8 cellular contexts compared by ENCODE assay signal in genomic region chr19:5805465-5806132, GRCh38. TPM values are rescaled to one million over a fixed set of nuclear protein-coding genes. Genes with fewer than 3 reads are reported as not detected.
DNase-seq lines count a peak whose midpoint lies in the region; ATAC-seq and TF ChIP-seq lines count a peak whose summit lies in the region.

No MANE protein-coding gene starts in this region.

- intact Hi-C loops in natural killer cell (cut with micrococcal nuclease) = loop anchor here (2.0 kb wide), 1 partner anchor 87 kb away; no protein-coding TSS in a partner anchor
- intact Hi-C loops in activated CD4-positive, alpha-beta T cell treated with anti-CD3 and anti-CD28 coated beads for 36 hours (cut with DNase I, micrococcal nuclease) = no loop called here

- H3K27ac Mint-ChIP-seq in natural killer cell = no peak overlapping the region
- H3K27ac Mint-ChIP-seq in natural killer cell treated with Interleukin-12 subunit alpha and Interleukin-12 subunit beta and Interleukin-15 and Interleukin-18, amount 100 ng/mL, for 72 hours = no peak overlapping the region
- H3K27ac Mint-ChIP-seq in activated CD4-positive, alpha-beta T cell treated with anti-CD3 and anti-CD28 coated beads for 36 hours = no peak overlapping the region

- H3K36me3 ChIP-seq in mesodermal cell (ENCODE audit: control insufficient read depth, insufficient read depth, low read length) (no peaks in the 10 kb centered on the region), tibial nerve (no peaks in the 10 kb centered on the region)

- no peaks in the 10 kb centered on the region for H3K9me3 ChIP-seq in mesodermal cell (ENCODE audit: control insufficient read depth, low read length)
- H3K9me3 ChIP-seq in tibial nerve = no peaks in the 10 kb centered on the region

- no peak for ATAC-seq in natural killer cell
- no peak for ATAC-seq in natural killer cell treated with Interleukin-12 subunit alpha and Interleukin-12 subunit beta and Interleukin-15 and Interleukin-18, amount 100 ng/mL, for 72 hours
- ATAC-seq in activated CD4-positive, alpha-beta T cell treated with anti-CD3 and anti-CD28 coated beads for 36 hours = no peak
- ATAC-seq in HG03342 (IDR thresholded peaks at IDR 0.05; ENCODE audit: unreplicated experiment) = no peak

- TF ChIP-seq POLR2A in tibial nerve (IDR thresholded peaks at IDR 0.05) = no peak

- DNase-seq in natural killer cell (no peak), NCI-H2171 treated with DMSO at 0.1 percent for 48 hours (lab: John Stamatoyannopoulos, UW) (peak; percentile 68), tibial nerve (ENCODE audit: low spot score in 2 of 2) (peak in 1 of 2 donors; percentile 22)
- DNase-seq in natural killer cell treated with Interleukin-12 subunit alpha and Interleukin-12 subunit beta and Interleukin-15 and Interleukin-18, amount 100 ng/mL, for 72 hours (ENCODE audit: low spot score) = no peak
- DNase-seq in activated CD4-positive, alpha-beta T cell treated with anti-CD3 and anti-CD28 coated beads for 36 hours = peak; percentile 82
- peak; percentile 51 for DNase-seq in effector CD4-positive, alpha-beta T cell

- H3K4me3 Mint-ChIP-seq in natural killer cell = peak overlapping the region; percentile 50
- no peak overlapping the region for H3K4me3 Mint-ChIP-seq in natural killer cell treated with Interleukin-12 subunit alpha and Interleukin-12 subunit beta and Interleukin-15 and Interleukin-18, amount 100 ng/mL, for 72 hours
- peak overlapping the region; percentile 54 for H3K4me3 Mint-ChIP-seq in activated CD4-positive, alpha-beta T cell treated with anti-CD3 and anti-CD28 coated beads for 36 hours

- H3K27me3 Mint-ChIP-seq in natural killer cell (ENCODE audit: low read depth in 2 of 2) = peaks cover 7 to 42% of the 10 kb centered on the region in 2 donors
- peaks cover 14% of the 10 kb centered on the region in 2 donors for H3K27me3 Mint-ChIP-seq in natural killer cell treated with Interleukin-12 subunit alpha and Interleukin-12 subunit beta and Interleukin-15 and Interleukin-18, amount 100 ng/mL, for 72 hours
- peaks cover 15% of the 10 kb centered on the region for H3K27me3 Mint-ChIP-seq in activated CD4-positive, alpha-beta T cell treated with anti-CD3 and anti-CD28 coated beads for 36 hours

- H3K27me3 ChIP-seq in tibial nerve = peaks cover 3 to 63% of the 10 kb centered on the region in 2 donors

- H3K9me3 Mint-ChIP-seq in natural killer cell = no peaks in the 10 kb centered on the region
- H3K9me3 Mint-ChIP-seq in natural killer cell treated with Interleukin-12 subunit alpha and Interleukin-12 subunit beta and Interleukin-15 and Interleukin-18, amount 100 ng/mL, for 72 hours = no peaks in the 10 kb centered on the region
- no peaks in the 10 kb centered on the region for H3K9me3 Mint-ChIP-seq in activated CD4-positive, alpha-beta T cell treated with anti-CD3 and anti-CD28 coated beads for 36 hours (ENCODE audit: low read depth)

- peaks cover 12 to 19% of the 10 kb centered on the region in 2 donors for H3K4me1 Mint-ChIP-seq in natural killer cell
- peaks cover 14 to 17% of the 10 kb centered on the region in 2 donors for H3K4me1 Mint-ChIP-seq in natural killer cell treated with Interleukin-12 subunit alpha and Interleukin-12 subunit beta and Interleukin-15 and Interleukin-18, amount 100 ng/mL, for 72 hours (ENCODE audit: low read depth in 2 of 2)
- peaks cover 21% of the 10 kb centered on the region for H3K4me1 Mint-ChIP-seq in activated CD4-positive, alpha-beta T cell treated with anti-CD3 and anti-CD28 coated beads for 36 hours

- WGBS in mesodermal cell (ENCODE audit: insufficient coverage in 2 of 2), 2 experiments = 1 to 3% methylated on average over 40 to 43 of the region's 46 CpGs
- 2 to 6% methylated on average over 13 to 27 of the region's 46 CpGs for WGBS in tibial nerve, 2 donors

- TF ChIP-seq CTCF in natural killer cell (IDR thresholded peaks at IDR 0.05) (peak; percentile 42), tibial nerve (IDR thresholded peaks at IDR 0.05) (peak; percentile 34 to 57 (median 56))

- H3K4me3 ChIP-seq in mesodermal cell (ENCODE audit: extremely low read depth, insufficient read depth, low read length, poor library complexity, severe bottlenecking) (peak overlapping the region; percentile 32), tibial nerve (peak overlapping the region in 2 of 4 donors; percentile 9 to 16)

- H3K4me1 ChIP-seq in mesodermal cell (ENCODE audit: control insufficient read depth, insufficient read depth, low read length, poor library complexity, severe bottlenecking) (peaks cover 7% of the 10 kb centered on the region), tibial nerve (peaks cover 0 to 32% (median 6%) of the 10 kb centered on the region in 4 donors)

- CTCF ChIA-PET in activated CD4-positive, alpha-beta T cell treated with anti-CD3 and anti-CD28 coated beads for 36 hours (lab: Charles Lee) = interaction anchor here (1.1 kb wide), 1 partner anchor 162 kb away, joined by 5 read pairs; no protein-coding TSS in a partner anchor

- H3K36me3 Mint-ChIP-seq in natural killer cell = no peaks in the 10 kb centered on the region
- no peaks in the 10 kb centered on the region for H3K36me3 Mint-ChIP-seq in natural killer cell treated with Interleukin-12 subunit alpha and Interleukin-12 subunit beta and Interleukin-15 and Interleukin-18, amount 100 ng/mL, for 72 hours
- no peaks in the 10 kb centered on the region for H3K36me3 Mint-ChIP-seq in activated CD4-positive, alpha-beta T cell treated with anti-CD3 and anti-CD28 coated beads for 36 hours (ENCODE audit: low read depth)

- H3K27ac ChIP-seq in mesodermal cell (ENCODE audit: low read depth, low read length, severe bottlenecking) = no peak overlapping the region
- H3K27ac ChIP-seq in tibial nerve = no peak overlapping the region

- no peak for TF ChIP-seq EP300 in tibial nerve (IDR thresholded peaks at IDR 0.05)

- POLR2A ChIA-PET in activated CD4-positive, alpha-beta T cell treated with anti-CD3 and anti-CD28 coated beads for 36 hours (lab: Charles Lee) = no interaction called here

RNA-seq across cellular contexts. Expression of gene NRTN, which starts 0.7 kb away (rescaled TPM):
- under 1 TPM in 2 of 3 donors, not detected in 1; 0.33 to 0.34 TPM for total RNA-seq in natural killer cell
- total RNA-seq in natural killer cell treated with Interleukin-12 subunit alpha and Interleukin-12 subunit beta and Interleukin-15 and Interleukin-18, amount 100 ng/mL, for 72 hours = not detected
- under 1 TPM; 0.21 to 0.32 TPM for total RNA-seq in activated CD4-positive, alpha-beta T cell treated with anti-CD3 and anti-CD28 coated beads for 36 hours
- polyA plus RNA-seq in mesodermal cell (2013, experiment 1 of 2) = 2.1 TPM
- 3.0 TPM for polyA plus RNA-seq in mesodermal cell (2013, experiment 2 of 2)
- not detected for total RNA-seq in tibial nerve

RNA-seq across cellular contexts. Expression of gene DUS3L, which starts 14.6 kb away (rescaled TPM):
- total RNA-seq in natural killer cell (100 to 1,000 TPM; 116 to 140 (median 128) TPM), tibial nerve (10 to 100 TPM; 33.2 to 75.9 (median 54.2) TPM)
- total RNA-seq in natural killer cell treated with Interleukin-12 subunit alpha and Interleukin-12 subunit beta and Interleukin-15 and Interleukin-18, amount 100 ng/mL, for 72 hours = 100 to 1,000 TPM in 1 of 2 donors, 10 to 100 TPM in 1; 90.1 to 155 TPM
- total RNA-seq in activated CD4-positive, alpha-beta T cell treated with anti-CD3 and anti-CD28 coated beads for 36 hours = 10 to 100 TPM; 59.4 to 63.9 TPM
- polyA plus RNA-seq in mesodermal cell (2013, experiment 1 of 2) = 15.4 TPM
- 10.7 TPM for polyA plus RNA-seq in mesodermal cell (2013, experiment 2 of 2)

RNA-seq across cellular contexts. Expression of gene PRR22, which starts 21.1 kb away (rescaled TPM):
- total RNA-seq in natural killer cell (1 to 10 TPM; 2.4 to 5.4 (median 4.2) TPM), tibial nerve (1 to 10 TPM in 3 of 4 donors, under 1 TPM in 1; 0.66 to 6.3 (median 2.3) TPM)
- total RNA-seq in natural killer cell treated with Interleukin-12 subunit alpha and Interleukin-12 subunit beta and Interleukin-15 and Interleukin-18, amount 100 ng/mL, for 72 hours = 10 to 100 TPM in 1 of 2 donors, 1 to 10 TPM in 1; 8.5 to 21.5 TPM
- 1 to 10 TPM; 5.3 to 5.4 TPM for total RNA-seq in activated CD4-positive, alpha-beta T cell treated with anti-CD3 and anti-CD28 coated beads for 36 hours
- polyA plus RNA-seq in mesodermal cell (2013, experiment 1 of 2) = 0.96 TPM
- polyA plus RNA-seq in mesodermal cell (2013, experiment 2 of 2) = 0.81 TPM

RNA-seq across cellular contexts. Expression of gene FUT6, which starts 33.9 kb away (rescaled TPM):
- total RNA-seq in natural killer cell = under 1 TPM in 1 of 3 donors, not detected in 2; 0.34 TPM
- not detected for total RNA-seq in natural killer cell treated with Interleukin-12 subunit alpha and Interleukin-12 subunit beta and Interleukin-15 and Interleukin-18, amount 100 ng/mL, for 72 hours
- total RNA-seq in activated CD4-positive, alpha-beta T cell treated with anti-CD3 and anti-CD28 coated beads for 36 hours = not detected
- not detected for polyA plus RNA-seq in mesodermal cell (2013, experiment 1 of 2)
- not detected for polyA plus RNA-seq in mesodermal cell (2013, experiment 2 of 2)
- total RNA-seq in tibial nerve = not detected

RNA-seq across cellular contexts. Expression of gene FUT3, which starts 45.6 kb away (rescaled TPM):
- not detected for total RNA-seq in natural killer cell
- not detected for total RNA-seq in natural killer cell treated with Interleukin-12 subunit alpha and Interleukin-12 subunit beta and Interleukin-15 and Interleukin-18, amount 100 ng/mL, for 72 hours
- total RNA-seq in activated CD4-positive, alpha-beta T cell treated with anti-CD3 and anti-CD28 coated beads for 36 hours = not detected
- not detected for polyA plus RNA-seq in mesodermal cell (2013, experiment 1 of 2)
- polyA plus RNA-seq in mesodermal cell (2013, experiment 2 of 2) = not detected
- under 1 TPM in 1 of 4 donors, not detected in 3; 0.90 TPM for total RNA-seq in tibial nerve

Comparison
In these comparisons a context has a peak if more than half of its experiments do, and no peak if none do; other contexts are left out.
1. DNase-seq: peak in NCI-H2171 treated with DMSO at 0.1 percent for 48 hours (single experiment), activated CD4-positive, alpha-beta T cell treated with anti-CD3 and anti-CD28 coated beads for 36 hours (single experiment) and effector CD4-positive, alpha-beta T cell (single experiment); none in natural killer cell (single experiment) and natural killer cell treated with Interleukin-12 subunit alpha and Interleukin-12 subunit beta and Interleukin-15 and Interleukin-18, amount 100 ng/mL, for 72 hours (single experiment).